Comparison of ENCODE assay signal across 11 cellular contexts in the genomic region with DNA sequence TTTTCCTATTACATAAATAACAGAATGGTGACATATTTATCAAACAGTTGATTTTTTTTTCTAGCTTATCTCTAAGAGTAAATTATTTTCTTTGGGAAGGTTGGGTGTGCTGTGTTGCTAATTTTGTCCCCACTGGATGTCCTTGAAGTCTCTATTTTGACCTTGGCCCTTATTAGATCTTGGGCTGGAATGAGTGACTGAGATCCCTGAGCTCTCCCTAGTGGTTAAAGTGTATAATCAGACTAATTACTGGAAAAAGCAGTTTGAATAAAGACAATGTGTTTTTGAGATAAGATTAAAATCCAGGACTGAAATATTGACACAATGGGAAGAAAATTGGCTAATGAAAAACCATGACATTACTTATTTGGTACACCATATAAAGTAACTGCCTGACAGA. TPM values are rescaled to one million over a fixed set of nuclear protein-coding genes. Genes with fewer than 3 reads are reported as not detected.
DNase-seq lines count a peak whose midpoint lies in the region; ATAC-seq and TF ChIP-seq lines count a peak whose summit lies in the region.
"Had no signal": no experiment of that assay in that cellular context is flagged by ENCODE, and none has a peak within 500 bp of the region (broad histone marks: within the 10 kb centered on the region; RNA-seq: fewer than 3 reads in every experiment).

No MANE protein-coding gene starts in this region.

- no peaks in the 10 kb centered on the region for H3K27me3 Mint-ChIP-seq in WTC11 (ENCODE audit: low read depth)
- peaks cover 11% of the 10 kb centered on the region for H3K27me3 Mint-ChIP-seq in activated CD4-positive, alpha-beta T cell treated with anti-CD3 and anti-CD28 coated beads, Interleukin-2, amount 10 ng/mL, durations not matched to agents 7 days and 5 days

- H3K79me1 ChIP-seq in mesendoderm (ENCODE audit: low read length) = no peaks in the 10 kb centered on the region

- POLR2A ChIA-PET in WTC11 (lab: Charles Lee) = no interaction called here
- POLR2A ChIA-PET in activated CD4-positive, alpha-beta T cell treated with anti-CD3 and anti-CD28 coated beads, Interleukin-2, amount 10 ng/mL, durations not matched to agents 7 days and 5 days (lab: Charles Lee) = no interaction called here

- H3K18ac ChIP-seq in mesendoderm (ENCODE audit: low read length) = no peak overlapping the region

- H2AK5ac ChIP-seq in mesendoderm (ENCODE audit: low read length) = no peak overlapping the region

- H3K23ac ChIP-seq in mesendoderm (ENCODE audit: low read length) = no peak overlapping the region

- peaks cover 7% of the 10 kb centered on the region for H3K36me3 Mint-ChIP-seq in WTC11
- H3K36me3 Mint-ChIP-seq in activated CD4-positive, alpha-beta T cell treated with anti-CD3 and anti-CD28 coated beads, Interleukin-2, amount 10 ng/mL, durations not matched to agents 7 days and 5 days (ENCODE audit: low read depth) = no peaks in the 10 kb centered on the region

- no peak overlapping the region for H3K27ac ChIP-seq in mesendoderm (ENCODE audit: low read depth, low read length)

- no peaks in the 10 kb centered on the region for H3K27me3 ChIP-seq in mesendoderm (ENCODE audit: insufficient read depth, low read length, poor library complexity)

- no peak overlapping the region for H3K4me3 ChIP-seq in GM12865 (ENCODE audit: low read depth, low read length)
- no peak overlapping the region for H3K4me3 ChIP-seq in mesendoderm (ENCODE audit: low read length)

- H2BK15ac ChIP-seq in mesendoderm (replicated peaks; ENCODE audit: low read depth) = no peak overlapping the region

- H4K8ac ChIP-seq in mesendoderm (ENCODE audit: low read depth, low read length) = no peak overlapping the region

- ATAC-seq in HG03520 (IDR thresholded peaks at IDR 0.05; ENCODE audit: unreplicated experiment) (peak; percentile 43), WTC11 (peak; percentile 43)
- ATAC-seq: right cardiac atrium had no signal

- no peak overlapping the region for H3K4ac ChIP-seq in mesendoderm (ENCODE audit: low read depth, low read length)

- no peak overlapping the region for H4K5ac ChIP-seq in mesendoderm (ENCODE audit: low read length)

- H3K4me1 ChIP-seq in mesendoderm (ENCODE audit: control insufficient read depth, low read depth, low read length) = no peaks in the 10 kb centered on the region

- H2BK5ac ChIP-seq in mesendoderm (ENCODE audit: low read length) = no peak overlapping the region

- no peaks in the 10 kb centered on the region for H3K79me2 ChIP-seq in mesendoderm (ENCODE audit: control insufficient read depth, insufficient read depth, low read length)

- peaks cover 23% of the 10 kb centered on the region for H3K4me1 Mint-ChIP-seq in WTC11
- H3K4me1 Mint-ChIP-seq in activated CD4-positive, alpha-beta T cell treated with anti-CD3 and anti-CD28 coated beads, Interleukin-2, amount 10 ng/mL, durations not matched to agents 7 days and 5 days = no peaks in the 10 kb centered on the region
- H3K4me1 Mint-ChIP-seq: central memory CD8-positive, alpha-beta T cell had no signal

- TF ChIP-seq CTCF in GM12865 (IDR thresholded peaks at IDR 0.05; ENCODE audit: insufficient read depth, low read depth, low read length, missing control alignments) (peak; percentile 25), WTC11 (IDR thresholded peaks at IDR 0.05) (no peak)

- no peak overlapping the region for H3K9ac ChIP-seq in mesendoderm (ENCODE audit: low read length)

- DNase-seq in GM12865 (ENCODE audit: low read depth) (peak; percentile 8), WTC11 (ENCODE audit: low spot score) (no peak), mesendoderm (peak; percentile 13), T-helper 2 cell (no peak), nucleus accumbens (lab: John Stamatoyannopoulos, UW) (no peak), NCI-H446 (lab: John Stamatoyannopoulos, UW) (no peak)
- DNase-seq in activated CD4-positive, alpha-beta T cell treated with anti-CD3 and anti-CD28 coated beads, Interleukin-2, amount 10 ng/mL, durations not matched to agents 7 days and 5 days = no peak
- DNase-seq: right cardiac atrium had no signal

- H3K56ac ChIP-seq in mesendoderm (ENCODE audit: low read length) = no peak overlapping the region

- H3K4me3 Mint-ChIP-seq in WTC11 = no peak overlapping the region
- H3K4me3 Mint-ChIP-seq in activated CD4-positive, alpha-beta T cell treated with anti-CD3 and anti-CD28 coated beads, Interleukin-2, amount 10 ng/mL, durations not matched to agents 7 days and 5 days = no peak overlapping the region
- H3K4me3 Mint-ChIP-seq: central memory CD8-positive, alpha-beta T cell; T-helper 1 cell treated with Interleukin-12 subunit alpha and Interleukin-12 subunit beta and Interleukin-4 antibody, amounts not matched to agents 30 μg/mL and 1 μg/mL, for 36 hours had no signal

- H3K4me2 ChIP-seq in mesendoderm (ENCODE audit: low read length) = no peak overlapping the region

- H3K36me3 ChIP-seq in mesendoderm (ENCODE audit: control insufficient read depth, insufficient read depth, low read length) = no peaks in the 10 kb centered on the region

- no peak overlapping the region for H3K27ac Mint-ChIP-seq in WTC11
- H3K27ac Mint-ChIP-seq in activated CD4-positive, alpha-beta T cell treated with anti-CD3 and anti-CD28 coated beads, Interleukin-2, amount 10 ng/mL, durations not matched to agents 7 days and 5 days = no peak overlapping the region
- H3K27ac Mint-ChIP-seq: T-helper 1 cell treated with Interleukin-12 subunit alpha and Interleukin-12 subunit beta and Interleukin-4 antibody, amounts not matched to agents 30 μg/mL and 1 μg/mL, for 36 hours had no signal

- no peak overlapping the region for H2BK120ac ChIP-seq in mesendoderm (ENCODE audit: low read depth, low read length)

- peaks cover 12% of the 10 kb centered on the region for H3K9me3 Mint-ChIP-seq in WTC11
- no peaks in the 10 kb centered on the region for H3K9me3 Mint-ChIP-seq in activated CD4-positive, alpha-beta T cell treated with anti-CD3 and anti-CD28 coated beads, Interleukin-2, amount 10 ng/mL, durations not matched to agents 7 days and 5 days
- H3K9me3 Mint-ChIP-seq: central memory CD8-positive, alpha-beta T cell had no signal

- CTCF ChIA-PET in WTC11 (lab: Charles Lee) = interaction anchor here (0.5 kb wide), 1 partner anchor 257 kb away, joined by 11 read pairs; no protein-coding TSS in a partner anchor
- CTCF ChIA-PET in activated CD4-positive, alpha-beta T cell treated with anti-CD3 and anti-CD28 coated beads, Interleukin-2, amount 10 ng/mL, durations not matched to agents 7 days and 5 days (lab: Charles Lee) = interaction anchor here (0.7 kb wide), 1 partner anchor 42 kb away, joined by 3 read pairs; no protein-coding TSS in a partner anchor

TF ChIP-seq in WTC11, 78 proteins besides CTCF, POLR2A, EP300 and RAD21 (continues in another document):
- TF ChIP-seq, protein P1, sequence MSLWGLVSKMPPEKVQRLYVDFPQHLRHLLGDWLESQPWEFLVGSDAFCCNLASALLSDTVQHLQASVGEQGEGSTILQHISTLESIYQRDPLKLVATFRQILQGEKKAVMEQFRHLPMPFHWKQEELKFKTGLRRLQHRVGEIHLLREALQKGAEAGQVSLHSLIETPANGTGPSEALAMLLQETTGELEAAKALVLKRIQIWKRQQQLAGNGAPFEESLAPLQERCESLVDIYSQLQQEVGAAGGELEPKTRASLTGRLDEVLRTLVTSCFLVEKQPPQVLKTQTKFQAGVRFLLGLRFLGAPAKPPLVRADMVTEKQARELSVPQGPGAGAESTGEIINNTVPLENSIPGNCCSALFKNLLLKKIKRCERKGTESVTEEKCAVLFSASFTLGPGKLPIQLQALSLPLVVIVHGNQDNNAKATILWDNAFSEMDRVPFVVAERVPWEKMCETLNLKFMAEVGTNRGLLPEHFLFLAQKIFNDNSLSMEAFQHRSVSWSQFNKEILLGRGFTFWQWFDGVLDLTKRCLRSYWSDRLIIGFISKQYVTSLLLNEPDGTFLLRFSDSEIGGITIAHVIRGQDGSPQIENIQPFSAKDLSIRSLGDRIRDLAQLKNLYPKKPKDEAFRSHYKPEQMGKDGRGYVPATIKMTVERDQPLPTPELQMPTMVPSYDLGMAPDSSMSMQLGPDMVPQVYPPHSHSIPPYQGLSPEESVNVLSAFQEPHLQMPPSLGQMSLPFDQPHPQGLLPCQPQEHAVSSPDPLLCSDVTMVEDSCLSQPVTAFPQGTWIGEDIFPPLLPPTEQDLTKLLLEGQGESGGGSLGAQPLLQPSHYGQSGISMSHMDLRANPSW (CRISPR knock-in tag; conservative IDR thresholded peaks at IDR 0.05; ENCODE audit: low read depth) = no peak
- peak; percentile 81; the same call in 1 of the 2 replicates for TF ChIP-seq ESRRA (CRISPR knock-in tag; IDR thresholded peaks at IDR 0.05; ENCODE audit: borderline replicate concordance)
- no peak for TF ChIP-seq NR1H2 (CRISPR knock-in tag; IDR thresholded peaks at IDR 0.05)
- TF ChIP-seq CREM (CRISPR knock-in tag; IDR thresholded peaks at IDR 0.05) = no peak

RNA-seq across cellular contexts. Expression of a gene that starts 56.1 kb away (rescaled TPM):
- 37.0 to 39.9 TPM (median 38.7 TPM) in 3 replicates for total RNA-seq in WTC11 (2021)
- polyA plus RNA-seq in mesendoderm (2013, experiment 1 of 2) = 29.0 TPM
- polyA plus RNA-seq in mesendoderm (2013, experiment 2 of 2) = 28.8 TPM
- total RNA-seq in activated CD4-positive, alpha-beta T cell treated with anti-CD3 and anti-CD28 coated beads, Interleukin-2, amount 10 ng/mL, durations not matched to agents 7 days and 5 days = 10 to 100 TPM; 30.5 to 35.2 TPM

RNA-seq across cellular contexts. Expression of a gene that starts 56.4 kb away (rescaled TPM):
- 3.8 to 4.9 TPM (median 4.1 TPM) in 3 replicates for total RNA-seq in WTC11 (2021)
- polyA plus RNA-seq in mesendoderm (2013, experiment 1 of 2) = 1.3 TPM
- polyA plus RNA-seq in mesendoderm (2013, experiment 2 of 2) = 1.1 TPM
- 1 to 10 TPM; 7.5 to 8.6 TPM for total RNA-seq in activated CD4-positive, alpha-beta T cell treated with anti-CD3 and anti-CD28 coated beads, Interleukin-2, amount 10 ng/mL, durations not matched to agents 7 days and 5 days

Comparison
In these comparisons a context has a peak if more than half of its experiments do, and no peak if none do; other contexts are left out.
1. DNase-seq: peak in GM12865 (single experiment) and mesendoderm (single experiment); none in WTC11 (single experiment), T-helper 2 cell (0 of 5), activated CD4-positive, alpha-beta T cell treated with anti-CD3 and anti-CD28 coated beads, Interleukin-2, amount 10 ng/mL, durations not matched to agents 7 days and 5 days (single experiment), nucleus accumbens (0 of 56) and NCI-H446 (0 of 2).